ENCODE assay signal across 24 cellular contexts in the genomic region with DNA sequence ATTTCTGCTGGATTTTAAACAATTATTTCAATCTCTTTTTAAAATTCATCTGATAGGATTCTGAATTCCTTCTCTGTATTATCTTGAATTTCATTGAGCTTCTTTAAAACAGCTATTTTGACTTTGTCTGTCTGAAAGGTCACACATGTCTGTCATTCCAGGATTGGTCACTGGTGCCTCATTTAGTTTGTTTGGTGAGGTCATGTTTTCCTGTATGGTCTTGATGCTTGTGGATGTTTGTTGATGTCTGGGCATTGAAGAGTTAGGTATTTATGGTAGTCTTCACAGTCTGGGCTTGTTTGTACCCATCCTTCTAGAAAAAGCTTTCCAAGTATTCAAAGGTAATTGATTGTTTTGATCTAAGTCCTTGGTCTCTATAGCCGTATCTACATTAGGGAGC. TPM values are rescaled to one million over a fixed set of nuclear protein-coding genes. Genes with fewer than 3 reads are reported as not detected.
DNase-seq lines count a peak whose midpoint lies in the region; ATAC-seq and TF ChIP-seq lines count a peak whose summit lies in the region.
"Had no signal": no experiment of that assay in that cellular context is flagged by ENCODE, and none has a peak within 500 bp of the region (broad histone marks: within the 10 kb centered on the region; RNA-seq: fewer than 3 reads in every experiment).

No MANE protein-coding gene starts in this region.

- H3K4me3 ChIP-seq in epithelial cell of esophagus (ENCODE audit: low read length), result no peak overlapping the region
- H3K4me3 ChIP-seq: BLaER1, GM12878, PC-9 had no signal

- H3K27me3 Mint-ChIP-seq in activated CD4-positive, alpha-beta memory T cell treated with anti-CD3 and anti-CD28 coated beads for 36 hours, result no peaks in the 10 kb centered on the region
- H3K27me3 Mint-ChIP-seq in activated CD4-positive, alpha-beta memory T cell treated with anti-CD3 and anti-CD28 coated beads, Interleukin-2, amount 10 ng/mL, durations not matched to agents 7 days and 5 days, result no peaks in the 10 kb centered on the region
- no peaks in the 10 kb centered on the region for H3K27me3 Mint-ChIP-seq in activated T-helper 17 cell treated with anti-CD3 and anti-CD28 coated beads, Interleukin-2, amount 50 U/mL, for 72 hours
- H3K27me3 Mint-ChIP-seq in progenitor cell of endocrine pancreas, result no peaks in the 10 kb centered on the region
- H3K27me3 Mint-ChIP-seq in activated T-cell treated with anti-CD3 and anti-CD28 coated beads, Interleukin-2, amount 50 U/mL, for 24 hours, result no peaks in the 10 kb centered on the region
- H3K27me3 Mint-ChIP-seq: CD4-positive, alpha-beta T cell had no signal

- intact Hi-C loops in activated CD4-positive, alpha-beta memory T cell treated with anti-CD3 and anti-CD28 coated beads for 36 hours (cut with micrococcal nuclease), result no loop called here

- peak overlapping the region; percentile 23 for H3K27ac Mint-ChIP-seq in activated CD4-positive, alpha-beta memory T cell treated with anti-CD3 and anti-CD28 coated beads for 36 hours
- no peak overlapping the region for H3K27ac Mint-ChIP-seq in activated CD4-positive, alpha-beta memory T cell treated with anti-CD3 and anti-CD28 coated beads, Interleukin-2, amount 10 ng/mL, durations not matched to agents 7 days and 5 days
- H3K27ac Mint-ChIP-seq in activated T-helper 17 cell treated with anti-CD3 and anti-CD28 coated beads, Interleukin-2, amount 50 U/mL, for 72 hours, result peak overlapping the region; percentile 53
- H3K27ac Mint-ChIP-seq in progenitor cell of endocrine pancreas, result peak overlapping the region; percentile 16
- no peak overlapping the region for H3K27ac Mint-ChIP-seq in activated T-cell treated with anti-CD3 and anti-CD28 coated beads, Interleukin-2, amount 50 U/mL, for 24 hours

- peaks cover 43% of the 10 kb centered on the region for H3K4me1 Mint-ChIP-seq in activated CD4-positive, alpha-beta memory T cell treated with anti-CD3 and anti-CD28 coated beads for 36 hours (ENCODE audit: low read depth)
- H3K4me1 Mint-ChIP-seq in activated CD4-positive, alpha-beta memory T cell treated with anti-CD3 and anti-CD28 coated beads, Interleukin-2, amount 10 ng/mL, durations not matched to agents 7 days and 5 days, result peaks cover 43% of the 10 kb centered on the region
- peaks cover 34% of the 10 kb centered on the region for H3K4me1 Mint-ChIP-seq in activated T-helper 17 cell treated with anti-CD3 and anti-CD28 coated beads, Interleukin-2, amount 50 U/mL, for 72 hours
- H3K4me1 Mint-ChIP-seq in progenitor cell of endocrine pancreas (ENCODE audit: low read depth), result peaks cover 14% of the 10 kb centered on the region
- H3K4me1 Mint-ChIP-seq in activated T-cell treated with anti-CD3 and anti-CD28 coated beads, Interleukin-2, amount 50 U/mL, for 24 hours (ENCODE audit: low read depth), result peaks cover 48% of the 10 kb centered on the region

- CTCF ChIA-PET in activated CD4-positive, alpha-beta memory T cell treated with anti-CD3 and anti-CD28 coated beads for 36 hours (lab: Charles Lee), result no interaction called here
- CTCF ChIA-PET in activated CD4-positive, alpha-beta memory T cell treated with anti-CD3 and anti-CD28 coated beads, Interleukin-2, amount 10 ng/mL, durations not matched to agents 7 days and 5 days (lab: Charles Lee), result interaction anchor here (1.4 kb wide), 1 partner anchor 16 kb away, joined by 7 read pairs; no protein-coding TSS in a partner anchor

- H3K9me3 Mint-ChIP-seq in activated CD4-positive, alpha-beta memory T cell treated with anti-CD3 and anti-CD28 coated beads for 36 hours, result peaks cover 7% of the 10 kb centered on the region
- peaks cover 15% of the 10 kb centered on the region for H3K9me3 Mint-ChIP-seq in activated CD4-positive, alpha-beta memory T cell treated with anti-CD3 and anti-CD28 coated beads, Interleukin-2, amount 10 ng/mL, durations not matched to agents 7 days and 5 days
- no peaks in the 10 kb centered on the region for H3K9me3 Mint-ChIP-seq in activated T-helper 17 cell treated with anti-CD3 and anti-CD28 coated beads, Interleukin-2, amount 50 U/mL, for 72 hours
- peaks cover 10% of the 10 kb centered on the region for H3K9me3 Mint-ChIP-seq in progenitor cell of endocrine pancreas (ENCODE audit: low read depth)
- H3K9me3 Mint-ChIP-seq in activated T-cell treated with anti-CD3 and anti-CD28 coated beads, Interleukin-2, amount 50 U/mL, for 24 hours, result peaks cover 8% of the 10 kb centered on the region
- H3K9me3 Mint-ChIP-seq: CD4-positive, alpha-beta T cell had no signal

- H3K36me3 Mint-ChIP-seq in activated CD4-positive, alpha-beta memory T cell treated with anti-CD3 and anti-CD28 coated beads for 36 hours, result peaks cover 17% of the 10 kb centered on the region
- H3K36me3 Mint-ChIP-seq in activated CD4-positive, alpha-beta memory T cell treated with anti-CD3 and anti-CD28 coated beads, Interleukin-2, amount 10 ng/mL, durations not matched to agents 7 days and 5 days (ENCODE audit: low read depth), result peaks cover 52% of the 10 kb centered on the region
- H3K36me3 Mint-ChIP-seq in activated T-helper 17 cell treated with anti-CD3 and anti-CD28 coated beads, Interleukin-2, amount 50 U/mL, for 72 hours (ENCODE audit: low read depth), result peaks cover 13% of the 10 kb centered on the region
- peaks cover 34% of the 10 kb centered on the region for H3K36me3 Mint-ChIP-seq in progenitor cell of endocrine pancreas (ENCODE audit: insufficient read depth)
- peaks cover 30% of the 10 kb centered on the region for H3K36me3 Mint-ChIP-seq in activated T-cell treated with anti-CD3 and anti-CD28 coated beads, Interleukin-2, amount 50 U/mL, for 24 hours (ENCODE audit: low read depth)

- no peak overlapping the region for H3K4me3 Mint-ChIP-seq in activated CD4-positive, alpha-beta memory T cell treated with anti-CD3 and anti-CD28 coated beads for 36 hours
- H3K4me3 Mint-ChIP-seq in activated CD4-positive, alpha-beta memory T cell treated with anti-CD3 and anti-CD28 coated beads, Interleukin-2, amount 10 ng/mL, durations not matched to agents 7 days and 5 days, result no peak overlapping the region
- peak overlapping the region; percentile 55 for H3K4me3 Mint-ChIP-seq in activated T-helper 17 cell treated with anti-CD3 and anti-CD28 coated beads, Interleukin-2, amount 50 U/mL, for 72 hours
- no peak overlapping the region for H3K4me3 Mint-ChIP-seq in progenitor cell of endocrine pancreas (ENCODE audit: low read depth)
- H3K4me3 Mint-ChIP-seq in activated T-cell treated with anti-CD3 and anti-CD28 coated beads, Interleukin-2, amount 50 U/mL, for 24 hours, result no peak overlapping the region
- H3K4me3 Mint-ChIP-seq: CD4-positive, alpha-beta T cell had no signal

- peak; percentile 39 for ATAC-seq in activated T-helper 17 cell treated with anti-CD3 and anti-CD28 coated beads, Interleukin-2, amount 50 U/mL, for 72 hours (replicated peaks)
- no peak for ATAC-seq in HG03139 (IDR thresholded peaks at IDR 0.05; ENCODE audit: unreplicated experiment)
- ATAC-seq: GM12878 had no signal

- no peak for TF ChIP-seq CTCF in epithelial cell of esophagus (IDR thresholded peaks at IDR 0.05; ENCODE audit: insufficient read depth, low read depth, low read length, missing control alignments)
- no peak for TF ChIP-seq CTCF in progenitor cell of endocrine pancreas (IDR thresholded peaks at IDR 0.05; ENCODE audit: unreplicated experiment)

- POLR2A ChIA-PET in activated CD4-positive, alpha-beta memory T cell treated with anti-CD3 and anti-CD28 coated beads for 36 hours (lab: Charles Lee), result no interaction called here
- POLR2A ChIA-PET in activated CD4-positive, alpha-beta memory T cell treated with anti-CD3 and anti-CD28 coated beads, Interleukin-2, amount 10 ng/mL, durations not matched to agents 7 days and 5 days (lab: Charles Lee), result interaction anchor here (1.0 to 1.4 kb wide), 2 partner anchors 16 to 23 kb away, joined by 3 read pairs; no protein-coding TSS in a partner anchor

- no peak for DNase-seq in activated CD4-positive, alpha-beta memory T cell treated with anti-CD3 and anti-CD28 coated beads for 36 hours
- no peak for DNase-seq in activated CD4-positive, alpha-beta memory T cell treated with anti-CD3 and anti-CD28 coated beads, Interleukin-2, amount 10 ng/mL, durations not matched to agents 7 days and 5 days
- DNase-seq in epithelial cell of esophagus (ENCODE audit: low read depth) (peak; percentile 53), progenitor cell of endocrine pancreas (ENCODE audit: low spot score, unreplicated experiment) (no peak)
- no peak for DNase-seq in activated T-cell treated with anti-CD3 and anti-CD28 coated beads, Interleukin-2, amount 50 U/mL, for 24 hours
- DNase-seq in activated CD8-positive, alpha-beta memory T cell treated with anti-CD3 and anti-CD28 coated beads, Interleukin-2, amount 50 U/mL, for 48 hours, result no peak
- DNase-seq: ACHN; Caco-2; CD4-positive, alpha-beta T cell; DMS 273 treated with DMSO at 0.1 percent for 48 hours; DMS79 treated with DMSO at 0.1 percent for 48 hours; MM.1S; NCI-H1048; NCI-H1417 treated with DMSO at 0.1 percent for 48 hours; NCI-H187; NCI-H446; NCI-H526; PC-9; RPMI8226; SHP77 had no signal

RNA-seq across cellular contexts. Expression of gene DENND4C, which starts 39.1 kb away (rescaled TPM):
- 10 to 100 TPM; 17.8 to 20.2 TPM for total RNA-seq in activated CD4-positive, alpha-beta memory T cell treated with anti-CD3 and anti-CD28 coated beads for 36 hours
- total RNA-seq in activated CD4-positive, alpha-beta memory T cell treated with anti-CD3 and anti-CD28 coated beads, Interleukin-2, amount 10 ng/mL, durations not matched to agents 7 days and 5 days, result 10 to 100 TPM; 47.1 to 52.2 TPM
- total RNA-seq in activated T-helper 17 cell treated with anti-CD3 and anti-CD28 coated beads, Interleukin-2, amount 50 U/mL, for 72 hours, result 10 to 100 TPM; 18.1 to 22.6 TPM
- 57.3 and 60.4 TPM in 2 replicates for total RNA-seq in progenitor cell of endocrine pancreas

Comparison
In these comparisons a context has a peak if more than half of its experiments do, and no peak if none do; other contexts are left out.
1. H3K27ac Mint-ChIP-seq: peak in activated CD4-positive, alpha-beta memory T cell treated with anti-CD3 and anti-CD28 coated beads for 36 hours (single experiment), activated T-helper 17 cell treated with anti-CD3 and anti-CD28 coated beads, Interleukin-2, amount 50 U/mL, for 72 hours (single experiment) and progenitor cell of endocrine pancreas (single experiment); none in activated CD4-positive, alpha-beta memory T cell treated with anti-CD3 and anti-CD28 coated beads, Interleukin-2, amount 10 ng/mL, durations not matched to agents 7 days and 5 days (single experiment) and activated T-cell treated with anti-CD3 and anti-CD28 coated beads, Interleukin-2, amount 50 U/mL, for 24 hours (single experiment).